In genomic region chr1:11729155-11729497, GRCh38 we compare ENCODE assay signal across 24 cellular contexts. TPM values are rescaled to one million over a fixed set of nuclear protein-coding genes. Genes with fewer than 3 reads are reported as not detected.
DNase-seq lines count a peak whose midpoint lies in the region; ATAC-seq and TF ChIP-seq lines count a peak whose summit lies in the region.
"Had no signal": no experiment of that assay in that cellular context is flagged by ENCODE, and none has a peak within 500 bp of the region (broad histone marks: within the 10 kb centered on the region; RNA-seq: fewer than 3 reads in every experiment).

No MANE protein-coding gene starts in this region.

- H3K9me3 ChIP-seq in cardiac muscle cell (ENCODE audit: low read depth): no peaks in the 10 kb centered on the region
- H3K9me3 ChIP-seq in WERI-Rb-1 (ENCODE audit: severe bottlenecking): no peaks in the 10 kb centered on the region
- H3K9me3 ChIP-seq: ascending aorta, BE2C, psoas muscle, upper lobe of right lung had no signal

- H3K79me2 ChIP-seq in mesendoderm (ENCODE audit: control insufficient read depth, insufficient read depth, low read length): no peaks in the 10 kb centered on the region

- H3K4ac ChIP-seq in mesendoderm (ENCODE audit: low read depth, low read length): no peak overlapping the region

- H3K4me2 ChIP-seq in mesendoderm (ENCODE audit: low read length): no peak overlapping the region

- no peak overlapping the region for H3K4me3 ChIP-seq in cardiac muscle cell
- no peak overlapping the region for H3K4me3 ChIP-seq in mesendoderm (ENCODE audit: low read length)
- no peak overlapping the region for H3K4me3 ChIP-seq in WERI-Rb-1 (ENCODE audit: low read depth, low read length)
- H3K4me3 ChIP-seq: ascending aorta, lung, psoas muscle, upper lobe of right lung had no signal

- no peak overlapping the region for H2BK5ac ChIP-seq in mesendoderm (ENCODE audit: low read length)

- intact Hi-C loops in left ventricle myocardium superior (cut with micrococcal nuclease): no loop called here

- H3K4me1 ChIP-seq in cardiac muscle cell (ENCODE audit: low read depth): peaks cover 7% of the 10 kb centered on the region
- H3K4me1 ChIP-seq in mesendoderm (ENCODE audit: control insufficient read depth, low read depth, low read length): peaks cover 7% of the 10 kb centered on the region
- H3K4me1 ChIP-seq: BE2C, psoas muscle had no signal

- H2BK15ac ChIP-seq in mesendoderm (replicated peaks; ENCODE audit: low read depth): no peak overlapping the region

- H4K5ac ChIP-seq in mesendoderm (ENCODE audit: low read length): no peak overlapping the region

- H3K36me3 ChIP-seq in cardiac muscle cell: no peaks in the 10 kb centered on the region
- no peaks in the 10 kb centered on the region for H3K36me3 ChIP-seq in mesendoderm (ENCODE audit: control insufficient read depth, insufficient read depth, low read length)
- H3K36me3 ChIP-seq in WERI-Rb-1: no peaks in the 10 kb centered on the region
- H3K36me3 ChIP-seq: ascending aorta, BE2C, upper lobe of right lung had no signal

- H3K18ac ChIP-seq in mesendoderm (ENCODE audit: low read length): no peak overlapping the region

- H3K79me1 ChIP-seq in mesendoderm (ENCODE audit: low read length): no peaks in the 10 kb centered on the region

- ATAC-seq in left ventricle myocardium superior: no peak
- ATAC-seq in HG03097 (IDR thresholded peaks at IDR 0.05; ENCODE audit: low FRiP score, unreplicated experiment): no peak
- ATAC-seq: psoas muscle, SK-N-SH treated with all-trans-retinoic acid at 6 μM for 48 hours, WTC11 had no signal

- H4K8ac ChIP-seq in mesendoderm (ENCODE audit: low read depth, low read length): no peak overlapping the region

- no peak overlapping the region for H2BK120ac ChIP-seq in mesendoderm (ENCODE audit: low read depth, low read length)

- peak overlapping the region; percentile 39 for H3K23ac ChIP-seq in mesendoderm (ENCODE audit: low read length)

- no peak for TF ChIP-seq CTCF in cardiac muscle cell (IDR thresholded peaks at IDR 0.05; ENCODE audit: low read depth, low read length)
- TF ChIP-seq CTCF in VCaP (conservative IDR thresholded peaks at IDR 0.05): no peak
- TF ChIP-seq CTCF in WERI-Rb-1 (IDR thresholded peaks at IDR 0.05; ENCODE audit: low read depth, low read length): no peak

- peak overlapping the region; percentile 12 for H3K27ac ChIP-seq in cardiac muscle cell
- peak overlapping the region; percentile 87 for H3K27ac ChIP-seq in VCaP
- H3K27ac ChIP-seq in mesendoderm (ENCODE audit: low read depth, low read length): no peak overlapping the region
- H3K27ac ChIP-seq in WERI-Rb-1: no peak overlapping the region
- H3K27ac ChIP-seq: ascending aorta, psoas muscle had no signal

- H3K27me3 ChIP-seq in cardiac muscle cell (no peaks in the 10 kb centered on the region), mesendoderm (ENCODE audit: insufficient read depth, low read length, poor library complexity) (no peaks in the 10 kb centered on the region), WERI-Rb-1 (ENCODE audit: insufficient read depth, low read depth, severe bottlenecking) (no peaks in the 10 kb centered on the region)
- H3K27me3 ChIP-seq: ascending aorta, BE2C, upper lobe of right lung had no signal

- no CpG with 5 or more reads among the region's 11 CpGs for WGBS in mesendoderm (ENCODE audit: extremely low coverage, insufficient coverage, low lambda C conversion rate)

- H3K56ac ChIP-seq in mesendoderm (ENCODE audit: low read length): peak overlapping the region; percentile 76

- peak overlapping the region; percentile 34 for H3K9ac ChIP-seq in mesendoderm (ENCODE audit: low read length)

- no peak overlapping the region for H2AK5ac ChIP-seq in mesendoderm (ENCODE audit: low read length)

- DNase-seq in cardiac muscle cell (ENCODE audit: low read depth in 1 of 2, low spot score in 1 of 2) (no peak), left ventricle myocardium superior (no peak), mesendoderm (no peak), dermis blood vessel endothelial cell (no peak), NCI-H526 treated with DMSO at 0.1 percent for 48 hours (lab: John Stamatoyannopoulos, UW) (no peak), WERI-Rb-1 (no peak)
- DNase-seq: activated CD4-positive, alpha-beta T cell treated with anti-CD3 and anti-CD28 coated beads, Interleukin-2, amount 50 U/mL, for 1 hour; activated naive CD4-positive, alpha-beta T cell treated with anti-CD3 and anti-CD28 coated beads, Interleukin-2, amount 50 U/mL, for 16 hours; BE2C; MM.1S; NCI-H2171; NCI-H526; psoas muscle; upper lobe of right lung had no signal

RNA-seq across cellular contexts. Expression of gene AGTRAP, which starts 6.8 kb away (rescaled TPM):
- 56.7 and 58.6 TPM in 2 replicates for total RNA-seq in cardiac muscle cell
- 81.4 and 94.0 TPM in 2 replicates for polyA plus RNA-seq in cardiac muscle cell
- 13.4 TPM for total RNA-seq in left ventricle myocardium superior
- polyA plus RNA-seq in mesendoderm (2013, experiment 1 of 2): 37.9 TPM
- 38.7 TPM for polyA plus RNA-seq in mesendoderm (2013, experiment 2 of 2)
- total RNA-seq in dermis blood vessel endothelial cell: 47.5 and 57.1 TPM in 2 replicates

RNA-seq across cellular contexts. Expression of gene C1orf167, which starts 32.9 kb away (rescaled TPM):
- total RNA-seq in cardiac muscle cell: 0.14 and 1.4 TPM in 2 replicates
- polyA plus RNA-seq in cardiac muscle cell: 0.44 and 1.00 TPM in 2 replicates
- total RNA-seq in left ventricle myocardium superior: 2.1 TPM
- polyA plus RNA-seq in mesendoderm (2013, experiment 1 of 2): 0.80 TPM
- 0.63 TPM for polyA plus RNA-seq in mesendoderm (2013, experiment 2 of 2)
- total RNA-seq in dermis blood vessel endothelial cell: 0.05 TPM in 1 of 2 replicates, not detected in the other
- total RNA-seq: A673; ascending aorta; T-helper 2 cell treated with Interferon-gamma antibody and Interleukin-4, amounts not matched to agents 100 ng/mL and 5 ng/mL, for 36 hours had no signal
- polyA plus RNA-seq: IgD-negative memory B cell, keratinocyte had no signal

RNA-seq across cellular contexts. Expression of gene DRAXIN, which starts 37.6 kb away (rescaled TPM):
- 0.25 and 0.36 TPM in 2 replicates for total RNA-seq in cardiac muscle cell
- 0.27 TPM in 1 of 2 replicates, not detected in the other for polyA plus RNA-seq in cardiac muscle cell
- 0.05 TPM for total RNA-seq in left ventricle myocardium superior
- polyA plus RNA-seq in mesendoderm (2013, experiment 1 of 2): 5.6 TPM
- 5.8 TPM for polyA plus RNA-seq in mesendoderm (2013, experiment 2 of 2)
- 0.14 and 0.17 TPM in 2 replicates for total RNA-seq in dermis blood vessel endothelial cell
- polyA plus RNA-seq: keratinocyte had no signal

RNA-seq across cellular contexts. Expression of gene MAD2L2, which starts 48.2 kb away (rescaled TPM):
- 92.7 and 102 TPM in 2 replicates for total RNA-seq in cardiac muscle cell
- 115 and 148 TPM in 2 replicates for polyA plus RNA-seq in cardiac muscle cell
- 21.8 TPM for total RNA-seq in left ventricle myocardium superior
- 128 TPM for polyA plus RNA-seq in mesendoderm (2013, experiment 1 of 2)
- polyA plus RNA-seq in mesendoderm (2013, experiment 2 of 2): 136 TPM
- 34.9 and 45.3 TPM in 2 replicates for total RNA-seq in dermis blood vessel endothelial cell

Comparison
In these comparisons a context has a peak if more than half of its experiments do, and no peak if none do; other contexts are left out.
1. H3K27ac ChIP-seq: peak in cardiac muscle cell (single experiment) and VCaP (single experiment); none in mesendoderm (single experiment) and WERI-Rb-1 (single experiment).